7 cellular contexts compared by ENCODE assay signal in the genomic region with DNA sequence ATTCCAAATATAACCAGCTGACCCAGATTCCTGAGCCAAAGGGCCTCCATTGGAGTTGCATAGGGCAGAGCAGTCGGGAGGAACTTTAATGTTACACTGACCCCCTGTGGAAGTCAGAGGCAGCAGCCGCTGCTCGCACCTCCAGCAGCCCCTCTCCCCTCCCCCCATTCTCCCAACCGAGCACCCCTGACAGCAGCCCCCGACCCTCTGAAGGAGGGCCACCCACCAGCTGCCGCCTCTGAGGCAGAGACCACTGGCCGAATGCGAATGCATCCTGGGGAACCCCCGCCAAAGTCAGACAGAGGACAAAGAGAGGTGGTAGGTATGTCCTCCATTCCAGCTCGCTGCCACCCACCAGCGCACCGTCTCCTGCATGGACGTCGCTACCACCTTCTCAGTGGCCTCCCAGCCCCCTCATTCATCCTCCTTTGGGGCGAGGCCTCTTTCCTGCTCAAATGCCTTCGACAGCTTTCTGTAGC.
DNase-seq lines count a peak whose midpoint lies in the region; ATAC-seq and TF ChIP-seq lines count a peak whose summit lies in the region.

No MANE protein-coding gene starts in this region.

- H3K36me3 Mint-ChIP-seq in nephron (ENCODE audit: low read depth): no peaks in the 10 kb centered on the region

- peak; percentile 8 for DNase-seq in GDM1 (lab: John Stamatoyannopoulos, UW)
- peak; percentile 54 for DNase-seq in PC-3
- DNase-seq in erythroblast (lab: John Stamatoyannopoulos, UW): peak; percentile 23 to 36
- no peak for DNase-seq in activated gamma-delta T cell (lab: John Stamatoyannopoulos, UW)

- BruUV-seq in PC-3 (replicated peaks; lab: Mats Ljungman, UMichigan): no TSS peak

- H2AFZ ChIP-seq in PC-3 (ENCODE audit: low read length): no peak overlapping the region

- no peak overlapping the region for H3K27ac Mint-ChIP-seq in nephron

- H4K20me1 ChIP-seq in PC-3 (ENCODE audit: low read length): no peaks in the 10 kb centered on the region

- no peak overlapping the region for H3K4me3 ChIP-seq in PC-3 (ENCODE audit: low read length)

- H3K9me3 ChIP-seq in PC-3 (ENCODE audit: low read length): no peaks in the 10 kb centered on the region

- H3F3A ChIP-seq in PC-3 (ENCODE audit: low read length, unreplicated experiment): no peaks in the 10 kb centered on the region

- 0 out of 2 replicates have a peak overlapping the region, but pooled peaks have one; percentile 22 for H3K4me2 ChIP-seq in PC-3 (ENCODE audit: low read length)

- no peak overlapping the region for H3K4me3 Mint-ChIP-seq in nephron

- TF ChIP-seq POLR2A in erythroblast (IDR thresholded peaks at IDR 0.05; ENCODE audit: low read length): no peak

- ATAC-seq in HG03565 (IDR thresholded peaks at IDR 0.05; ENCODE audit: unreplicated experiment): peak; percentile 54
- ATAC-seq in PC-3: peak; percentile 83
- no peak for ATAC-seq in GM21576 (IDR thresholded peaks at IDR 0.05; ENCODE audit: unreplicated experiment)

- H3K9me2 ChIP-seq in PC-3 (replicated peaks; ENCODE audit: low read length): no peaks in the 10 kb centered on the region

- no peaks in the 10 kb centered on the region for H3K9me3 Mint-ChIP-seq in nephron

- no peak overlapping the region for H3K9ac ChIP-seq in PC-3 (ENCODE audit: low read length)

- H3K27me3 ChIP-seq in PC-3 (ENCODE audit: low read length): no peaks in the 10 kb centered on the region

- CTCF ChIA-PET in PC-3 (lab: Charles Lee): no interaction called here

- no peaks in the 10 kb centered on the region for H3K79me2 ChIP-seq in PC-3 (ENCODE audit: low read length)

- TF ChIP-seq CTCF in PC-3 (conservative IDR thresholded peaks at IDR 0.05; ENCODE audit: low read depth, low read length): peak; percentile 72
- peak; percentile 66 to 73 (median 70) for TF ChIP-seq CTCF in nephron (IDR thresholded peaks at IDR 0.05; ENCODE audit: unreplicated experiment in 3 of 3)

- peaks cover 4% of the 10 kb centered on the region; the same call in 1 of the 2 replicates for H3K4me1 ChIP-seq in PC-3 (ENCODE audit: insufficient read depth, low read length)

- no peaks in the 10 kb centered on the region for H3K36me3 ChIP-seq in PC-3 (ENCODE audit: low read depth, low read length)

- POLR2A ChIA-PET in PC-3 (lab: Charles Lee; ENCODE audit: unreplicated experiment): no interaction called here

- peaks cover 7% of the 10 kb centered on the region for H3K27me3 Mint-ChIP-seq in nephron (ENCODE audit: low read depth)

- H3K27ac ChIP-seq in PC-3 (ENCODE audit: low read length): no peak overlapping the region

- intact Hi-C loops in PC-3 (cut with micrococcal nuclease): loop anchor here (5.0 kb wide), 1 partner anchor 387 kb away; no protein-coding TSS in a partner anchor

- H3K4me1 Mint-ChIP-seq in nephron: peaks cover 4% of the 10 kb centered on the region
